8 cellular contexts compared by ENCODE assay signal in the genomic region with DNA sequence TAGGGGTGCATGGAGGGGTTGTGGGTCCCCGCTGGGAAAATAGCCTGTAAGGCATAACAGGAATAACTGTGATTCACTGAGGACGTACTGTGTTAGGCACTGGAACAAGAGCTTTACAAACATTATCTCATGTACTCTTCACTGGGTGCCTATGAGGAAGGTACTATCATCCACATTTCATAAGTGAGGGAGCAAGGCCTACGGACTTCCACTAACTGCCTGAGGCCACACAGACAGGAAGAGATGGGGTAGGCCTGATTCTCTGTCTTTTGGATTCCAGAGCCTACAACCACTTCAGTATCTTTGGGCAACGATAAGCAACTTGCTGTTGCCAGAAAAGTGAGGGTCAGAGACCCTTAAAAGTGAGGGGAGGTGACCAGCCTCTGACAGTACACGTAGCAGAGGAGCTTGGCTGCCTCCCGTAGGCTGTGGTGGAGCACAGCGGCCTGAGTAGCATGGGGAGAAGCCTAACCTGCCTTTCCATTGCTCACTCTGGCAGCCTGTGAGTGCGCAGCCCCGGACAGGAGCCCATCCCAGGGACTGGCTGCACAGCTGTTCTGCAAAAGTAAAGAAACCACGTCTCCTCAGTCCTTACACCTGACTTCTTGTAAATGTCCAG. TPM values are rescaled to one million over a fixed set of nuclear protein-coding genes. Genes with fewer than 3 reads are reported as not detected.
A peak's percentile ranks its signal among the peaks of the same experiment; 100 is the strongest.
DNase-seq lines count a peak whose midpoint lies in the region; ATAC-seq and TF ChIP-seq lines count a peak whose summit lies in the region.

No MANE protein-coding gene starts in this region.

- peak; percentile 92 for ATAC-seq in Panc1
- ATAC-seq in GM18861 (IDR thresholded peaks at IDR 0.05; ENCODE audit: unreplicated experiment), result no peak
- ATAC-seq in HG03095 (IDR thresholded peaks at IDR 0.05; ENCODE audit: unreplicated experiment), result no peak
- ATAC-seq in GM21367 (IDR thresholded peaks at IDR 0.05; ENCODE audit: unreplicated experiment), result no peak

- H3K27ac Mint-ChIP-seq in glutamatergic neuron (ENCODE audit: unreplicated experiment), result no peak overlapping the region

- CTCF ChIA-PET in A673 (lab: Charles Lee) (no interaction called here), Panc1 (lab: Charles Lee) (interaction anchor here (1.4 kb wide), 1 partner anchor 691 kb away, joined by 6 read pairs; no protein-coding TSS in a partner anchor)

- intact Hi-C loops in A673 (cut with micrococcal nuclease; ENCODE audit: unreplicated experiment), result no loop called here
- intact Hi-C loops in Panc1 (cut with micrococcal nuclease; ENCODE audit: unreplicated experiment), result loop anchor here (10.0 kb wide), 2 partner anchors 228 to 568 kb away; partner anchors contain the start of gene DLL1

- H3K27me3 ChIP-seq in A673 (replicated peaks; ENCODE audit: insufficient read depth, low read depth, low read length, poor library complexity) (no peaks in the 10 kb centered on the region), Panc1 (ENCODE audit: control insufficient read depth, insufficient read depth, low read length) (no peaks in the 10 kb centered on the region; the same call in 1 of the 2 replicates)

- POLR2A ChIA-PET in A673 (lab: Charles Lee; ENCODE audit: low non-redundant PET), result no interaction called here
- POLR2A ChIA-PET in Panc1 (lab: Charles Lee), result no interaction called here

- peaks cover 2% of the 10 kb centered on the region for H3K27me3 Mint-ChIP-seq in glutamatergic neuron (ENCODE audit: unreplicated experiment)

- H3K27ac ChIP-seq in A673 (ENCODE audit: low read depth, low read length, poor library complexity, severe bottlenecking), result no peak overlapping the region
- no peak overlapping the region for H3K27ac ChIP-seq in Panc1 (ENCODE audit: low read length)

- peaks cover 4% of the 10 kb centered on the region for H3K9me3 Mint-ChIP-seq in glutamatergic neuron (ENCODE audit: unreplicated experiment)

- BruUV-seq in A673 (replicated peaks; lab: Mats Ljungman, UMichigan), result no TSS peak
- no TSS peak for BruUV-seq in Panc1 (replicated peaks; lab: Mats Ljungman, UMichigan)

- no peaks in the 10 kb centered on the region for H3K4me1 ChIP-seq in A673 (ENCODE audit: insufficient read depth, low read length, poor library complexity, severe bottlenecking)
- H3K4me1 ChIP-seq in Panc1 (ENCODE audit: control insufficient read depth, insufficient read depth, low read length), result no peaks in the 10 kb centered on the region

- no peak overlapping the region for H3K4me3 ChIP-seq in A673 (ENCODE audit: low read depth, low read length, poor library complexity, severe bottlenecking)
- H3K4me3 ChIP-seq in GM12875 (ENCODE audit: low read depth, low read length), result no peak overlapping the region
- H3K4me3 ChIP-seq in Panc1 (ENCODE audit: low read depth in 2 of 2, low read length in 2 of 2), result no peak overlapping the region

- DNase-seq in A673 (ENCODE audit: low spot score) (peak; percentile 12), Panc1 (ENCODE audit: low read depth, low spot score) (no peak), glutamatergic neuron (peak; percentile 69)
- no peak for DNase-seq in effector CD4-positive, alpha-beta T cell

- H3K36me3 ChIP-seq in A673 (ENCODE audit: insufficient read depth, low read length, poor library complexity, severe bottlenecking) (no peaks in the 10 kb centered on the region), Panc1 (ENCODE audit: control insufficient read depth, insufficient read depth, low read length) (no peaks in the 10 kb centered on the region)

- H3K4me1 Mint-ChIP-seq in glutamatergic neuron (ENCODE audit: low read depth, unreplicated experiment), result peaks cover 19% of the 10 kb centered on the region

- H3K9me3 ChIP-seq in A673 (ENCODE audit: low read depth, low read length, poor library complexity, severe bottlenecking) (no peaks in the 10 kb centered on the region), Panc1 (ENCODE audit: control insufficient read depth, insufficient read depth, low read depth, low read length) (no peaks in the 10 kb centered on the region)

- H3K36me3 Mint-ChIP-seq in glutamatergic neuron (ENCODE audit: unreplicated experiment), result peaks cover 4% of the 10 kb centered on the region

- TF ChIP-seq CTCF in A673 (conservative IDR thresholded peaks at IDR 0.05; ENCODE audit: low read depth, low read length), result peak; percentile 59
- TF ChIP-seq CTCF in GM12875 (IDR thresholded peaks at IDR 0.05; ENCODE audit: borderline replicate concordance, insufficient read depth, low read depth, low read length), result peak; percentile 33; the same call in 1 of the 2 replicates
- TF ChIP-seq CTCF in Panc1 (IDR thresholded peaks at IDR 0.05), result peak; percentile 80
- TF ChIP-seq CTCF in glutamatergic neuron (IDR thresholded peaks at IDR 0.05; ENCODE audit: partially characterized antibody, unreplicated experiment), result peak; percentile 30

- no peak overlapping the region for H3K4me3 Mint-ChIP-seq in glutamatergic neuron (ENCODE audit: unreplicated experiment)

- in situ Hi-C loops in Panc1 (cut with HindIII; ENCODE audit: low pct_unique_long_range_greater_than_20kb, low sequenced_read_pairs), result no loop called here

RNA-seq across cellular contexts. Expression of gene PSMB1, which starts 30.4 kb away (rescaled TPM):
- total RNA-seq in A673 (2021) (356 and 358 TPM in 2 replicates), Panc1 (2021; ENCODE audit: unreplicated experiment) (305 TPM), glutamatergic neuron (ENCODE audit: unreplicated experiment) (149 TPM)
- polyA plus RNA-seq in Panc1 (2012; ENCODE audit: insufficient read length), result 378 TPM

RNA-seq across cellular contexts. Expression of gene TBP, which starts 31.5 kb away (rescaled TPM):
- total RNA-seq in A673 (2021) (21.7 and 23.7 TPM in 2 replicates), Panc1 (2021; ENCODE audit: unreplicated experiment) (26.4 TPM), glutamatergic neuron (ENCODE audit: unreplicated experiment) (19.9 TPM)
- 27.5 TPM for polyA plus RNA-seq in Panc1 (2012; ENCODE audit: insufficient read length)

Comparison
In these comparisons a context has a peak if more than half of its experiments do, and no peak if none do; other contexts are left out.
1. DNase-seq: peak in A673 (single experiment) and glutamatergic neuron (single experiment); none in Panc1 (single experiment) and effector CD4-positive, alpha-beta T cell (single experiment).
2. CTCF ChIP-seq: peak in every context shown above with its lines; median percentile 80 in Panc1; 59 in A673; 33 in GM12875; 30 in glutamatergic neuron.